Comparison of ENCODE assay signal across 1 cellular context in the genomic region with DNA sequence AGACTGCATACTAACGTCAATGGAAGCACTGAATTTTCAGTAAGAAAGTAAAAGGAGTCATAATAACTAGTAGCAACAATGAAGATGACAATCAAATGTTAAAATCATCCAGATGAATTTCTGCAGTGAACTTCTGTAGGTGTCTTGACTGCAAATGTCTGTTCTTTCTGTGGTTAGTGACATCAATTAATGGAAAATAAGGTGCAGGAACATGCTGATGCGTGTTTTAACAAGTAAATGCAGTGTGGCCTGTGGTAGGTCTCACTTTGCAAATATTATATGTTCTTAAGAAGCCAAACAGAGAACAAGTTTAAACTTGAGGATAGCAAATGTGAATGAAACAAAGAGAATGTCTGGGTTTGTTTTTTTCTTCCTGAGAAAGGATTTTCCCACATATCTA.
TF ChIP-seq lines count a peak whose summit lies in the region.

No MANE protein-coding gene starts in this region.

TF ChIP-seq in WTC11, 78 proteins besides CTCF, POLR2A, EP300 and RAD21 (continued from another document):
- TF ChIP-seq, protein P1, sequence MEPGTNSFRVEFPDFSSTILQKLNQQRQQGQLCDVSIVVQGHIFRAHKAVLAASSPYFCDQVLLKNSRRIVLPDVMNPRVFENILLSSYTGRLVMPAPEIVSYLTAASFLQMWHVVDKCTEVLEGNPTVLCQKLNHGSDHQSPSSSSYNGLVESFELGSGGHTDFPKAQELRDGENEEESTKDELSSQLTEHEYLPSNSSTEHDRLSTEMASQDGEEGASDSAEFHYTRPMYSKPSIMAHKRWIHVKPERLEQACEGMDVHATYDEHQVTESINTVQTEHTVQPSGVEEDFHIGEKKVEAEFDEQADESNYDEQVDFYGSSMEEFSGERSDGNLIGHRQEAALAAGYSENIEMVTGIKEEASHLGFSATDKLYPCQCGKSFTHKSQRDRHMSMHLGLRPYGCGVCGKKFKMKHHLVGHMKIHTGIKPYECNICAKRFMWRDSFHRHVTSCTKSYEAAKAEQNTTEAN (CRISPR knock-in tag; IDR thresholded peaks at IDR 0.05): no peak
- TF ChIP-seq, protein P2, sequence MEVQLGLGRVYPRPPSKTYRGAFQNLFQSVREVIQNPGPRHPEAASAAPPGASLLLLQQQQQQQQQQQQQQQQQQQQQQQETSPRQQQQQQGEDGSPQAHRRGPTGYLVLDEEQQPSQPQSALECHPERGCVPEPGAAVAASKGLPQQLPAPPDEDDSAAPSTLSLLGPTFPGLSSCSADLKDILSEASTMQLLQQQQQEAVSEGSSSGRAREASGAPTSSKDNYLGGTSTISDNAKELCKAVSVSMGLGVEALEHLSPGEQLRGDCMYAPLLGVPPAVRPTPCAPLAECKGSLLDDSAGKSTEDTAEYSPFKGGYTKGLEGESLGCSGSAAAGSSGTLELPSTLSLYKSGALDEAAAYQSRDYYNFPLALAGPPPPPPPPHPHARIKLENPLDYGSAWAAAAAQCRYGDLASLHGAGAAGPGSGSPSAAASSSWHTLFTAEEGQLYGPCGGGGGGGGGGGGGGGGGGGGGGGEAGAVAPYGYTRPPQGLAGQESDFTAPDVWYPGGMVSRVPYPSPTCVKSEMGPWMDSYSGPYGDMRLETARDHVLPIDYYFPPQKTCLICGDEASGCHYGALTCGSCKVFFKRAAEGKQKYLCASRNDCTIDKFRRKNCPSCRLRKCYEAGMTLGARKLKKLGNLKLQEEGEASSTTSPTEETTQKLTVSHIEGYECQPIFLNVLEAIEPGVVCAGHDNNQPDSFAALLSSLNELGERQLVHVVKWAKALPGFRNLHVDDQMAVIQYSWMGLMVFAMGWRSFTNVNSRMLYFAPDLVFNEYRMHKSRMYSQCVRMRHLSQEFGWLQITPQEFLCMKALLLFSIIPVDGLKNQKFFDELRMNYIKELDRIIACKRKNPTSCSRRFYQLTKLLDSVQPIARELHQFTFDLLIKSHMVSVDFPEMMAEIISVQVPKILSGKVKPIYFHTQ (CRISPR knock-in tag; IDR thresholded peaks at IDR 0.05): no peak
- TF ChIP-seq, protein P3, sequence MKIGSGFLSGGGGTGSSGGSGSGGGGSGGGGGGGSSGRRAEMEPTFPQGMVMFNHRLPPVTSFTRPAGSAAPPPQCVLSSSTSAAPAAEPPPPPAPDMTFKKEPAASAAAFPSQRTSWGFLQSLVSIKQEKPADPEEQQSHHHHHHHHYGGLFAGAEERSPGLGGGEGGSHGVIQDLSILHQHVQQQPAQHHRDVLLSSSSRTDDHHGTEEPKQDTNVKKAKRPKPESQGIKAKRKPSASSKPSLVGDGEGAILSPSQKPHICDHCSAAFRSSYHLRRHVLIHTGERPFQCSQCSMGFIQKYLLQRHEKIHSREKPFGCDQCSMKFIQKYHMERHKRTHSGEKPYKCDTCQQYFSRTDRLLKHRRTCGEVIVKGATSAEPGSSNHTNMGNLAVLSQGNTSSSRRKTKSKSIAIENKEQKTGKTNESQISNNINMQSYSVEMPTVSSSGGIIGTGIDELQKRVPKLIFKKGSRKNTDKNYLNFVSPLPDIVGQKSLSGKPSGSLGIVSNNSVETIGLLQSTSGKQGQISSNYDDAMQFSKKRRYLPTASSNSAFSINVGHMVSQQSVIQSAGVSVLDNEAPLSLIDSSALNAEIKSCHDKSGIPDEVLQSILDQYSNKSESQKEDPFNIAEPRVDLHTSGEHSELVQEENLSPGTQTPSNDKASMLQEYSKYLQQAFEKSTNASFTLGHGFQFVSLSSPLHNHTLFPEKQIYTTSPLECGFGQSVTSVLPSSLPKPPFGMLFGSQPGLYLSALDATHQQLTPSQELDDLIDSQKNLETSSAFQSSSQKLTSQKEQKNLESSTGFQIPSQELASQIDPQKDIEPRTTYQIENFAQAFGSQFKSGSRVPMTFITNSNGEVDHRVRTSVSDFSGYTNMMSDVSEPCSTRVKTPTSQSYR (CRISPR knock-in tag; IDR thresholded peaks at IDR 0.05): no peak
- TF ChIP-seq, protein P4, sequence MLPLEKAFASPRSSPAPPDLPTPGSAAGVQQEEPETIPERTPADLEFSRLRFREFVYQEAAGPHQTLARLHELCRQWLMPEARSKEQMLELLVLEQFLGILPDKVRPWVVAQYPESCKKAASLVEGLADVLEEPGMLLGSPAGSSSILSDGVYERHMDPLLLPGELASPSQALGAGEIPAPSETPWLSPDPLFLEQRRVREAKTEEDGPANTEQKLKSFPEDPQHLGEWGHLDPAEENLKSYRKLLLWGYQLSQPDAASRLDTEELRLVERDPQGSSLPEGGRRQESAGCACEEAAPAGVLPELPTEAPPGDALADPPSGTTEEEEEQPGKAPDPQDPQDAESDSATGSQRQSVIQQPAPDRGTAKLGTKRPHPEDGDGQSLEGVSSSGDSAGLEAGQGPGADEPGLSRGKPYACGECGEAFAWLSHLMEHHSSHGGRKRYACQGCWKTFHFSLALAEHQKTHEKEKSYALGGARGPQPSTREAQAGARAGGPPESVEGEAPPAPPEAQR (CRISPR knock-in tag; IDR thresholded peaks at IDR 0.05): no peak
- TF ChIP-seq TEAD1 (CRISPR knock-in tag; IDR thresholded peaks at IDR 0.05) (no peak), SOX15 (CRISPR knock-in tag; IDR thresholded peaks at IDR 0.05) (no peak), SMAD3 (CRISPR knock-in tag; IDR thresholded peaks at IDR 0.05; ENCODE audit: borderline replicate concordance) (no peak)
